Comparison of ENCODE assay signal across 2 cellular contexts in genomic region chr19:4573682-4574081, GRCh38.
TF ChIP-seq lines count a peak whose summit lies in the region.

No MANE protein-coding gene starts in this region.

TF ChIP-seq in HepG2, 621 proteins besides CTCF, POLR2A, EP300 and RAD21:
- no peak for TF ChIP-seq ZNF570 (CRISPR knock-in tag; IDR thresholded peaks at IDR 0.05; ENCODE audit: borderline replicate concordance)
- TF ChIP-seq ZKSCAN1 (IDR thresholded peaks at IDR 0.05; ENCODE audit: low read length): peak; percentile 90
- peak; percentile 85 for TF ChIP-seq ZNF768 (CRISPR knock-in tag; IDR thresholded peaks at IDR 0.05)
- peak; percentile 21 for TF ChIP-seq RBM22 (optimal IDR thresholded peaks at IDR 0.05; ENCODE audit: low read length)

TF ChIP-seq in HEK293, 187 proteins besides CTCF, POLR2A, EP300 and RAD21:
- TF ChIP-seq ZNF768 (tag by site-specific recombination; IDR thresholded peaks at IDR 0.05) (peak; percentile 44; the same call in 1 of the 2 replicates), SP7 (tag by site-specific recombination; IDR thresholded peaks at IDR 0.05) (no peak)
